14 cellular contexts compared by ENCODE assay signal in genomic region chr21:35043549-35043948, GRCh38. TPM values are rescaled to one million over a fixed set of nuclear protein-coding genes. Genes with fewer than 3 reads are reported as not detected.
DNase-seq lines count a peak whose midpoint lies in the region; ATAC-seq and TF ChIP-seq lines count a peak whose summit lies in the region.
"Had no signal": no experiment of that assay in that cellular context is flagged by ENCODE, and none has a peak within 500 bp of the region (broad histone marks: within the 10 kb centered on the region; RNA-seq: fewer than 3 reads in every experiment).

No MANE protein-coding gene starts in this region.

- peaks cover 7% of the 10 kb centered on the region for H3K36me3 ChIP-seq in CD4-positive, CD25-positive, alpha-beta regulatory T cell (ENCODE audit: control insufficient read depth, insufficient read depth, low read length)
- no peaks in the 10 kb centered on the region for H3K36me3 ChIP-seq in SK-N-SH (replicated peaks in 1 of 2; ENCODE audit: control insufficient read depth in 1 of 2, insufficient read depth in 2 of 2, low read length in 1 of 2)
- H3K36me3 ChIP-seq: upper lobe of left lung had no signal

- POLR2A ChIA-PET in activated CD4-positive, alpha-beta memory T cell treated with anti-CD3 and anti-CD28 coated beads for 36 hours (lab: Charles Lee): interaction anchor here (0.8 to 11.5 kb wide), 12 partner anchors 17 to 179 kb away, joined by 3 to 267 read pairs (median 6); no protein-coding TSS in a partner anchor
- POLR2A ChIA-PET in SK-N-SH (lab: Yijun Ruan, JAX): no interaction called here

- H3K27me3 Mint-ChIP-seq in CD4-positive, CD25-positive, alpha-beta regulatory T cell: peaks cover 17% of the 10 kb centered on the region
- H3K27me3 Mint-ChIP-seq in activated CD4-positive, alpha-beta memory T cell treated with anti-CD3 and anti-CD28 coated beads for 36 hours: no peaks in the 10 kb centered on the region
- peaks cover 19 to 43% (median 41%) of the 10 kb centered on the region in 3 donors for H3K27me3 Mint-ChIP-seq in immature natural killer cell (ENCODE audit: low read depth in 3 of 3)

- H3K4me1 ChIP-seq in CD4-positive, CD25-positive, alpha-beta regulatory T cell (ENCODE audit: control insufficient read depth, insufficient read depth, low read length, poor library complexity, severe bottlenecking): peaks cover 95% of the 10 kb centered on the region
- H3K4me1 ChIP-seq in SK-N-SH (ENCODE audit: control insufficient read depth in 1 of 2, insufficient read depth in 2 of 2, low read depth in 1 of 2, low read length in 1 of 2): peaks cover 16 to 19% of the 10 kb centered on the region in 2 experiments

- H3K4me1 Mint-ChIP-seq in CD4-positive, CD25-positive, alpha-beta regulatory T cell: peaks cover 30 to 93% (median 62%) of the 10 kb centered on the region in 4 donors
- H3K4me1 Mint-ChIP-seq in activated CD4-positive, alpha-beta memory T cell treated with anti-CD3 and anti-CD28 coated beads for 36 hours (ENCODE audit: low read depth): peaks cover 97% of the 10 kb centered on the region
- peaks cover 90 to 96% of the 10 kb centered on the region in 2 donors for H3K4me1 Mint-ChIP-seq in immature natural killer cell

- peaks cover 40% of the 10 kb centered on the region for H3K36me3 Mint-ChIP-seq in CD4-positive, CD25-positive, alpha-beta regulatory T cell
- peaks cover 12% of the 10 kb centered on the region for H3K36me3 Mint-ChIP-seq in activated CD4-positive, alpha-beta memory T cell treated with anti-CD3 and anti-CD28 coated beads for 36 hours
- peaks cover 6 to 12% (median 10%) of the 10 kb centered on the region in 3 donors for H3K36me3 Mint-ChIP-seq in immature natural killer cell

- H3K27ac ChIP-seq in CD4-positive, CD25-positive, alpha-beta regulatory T cell (ENCODE audit: insufficient read depth, low read length, poor library complexity, severe bottlenecking): peak overlapping the region; percentile 92
- no peak overlapping the region for H3K27ac ChIP-seq in SK-N-SH (ENCODE audit: low read depth in 2 of 2, low read length in 1 of 2)

- peak in 2 of 3 donors; percentile 56 to 84 for DNase-seq in CD4-positive, CD25-positive, alpha-beta regulatory T cell
- DNase-seq in GM20000 (ENCODE audit: low spot score) (peak; percentile 36), immature natural killer cell (no peak), NCI-H1436 (lab: John Stamatoyannopoulos, UW) (no peak), erythroblast (lab: John Stamatoyannopoulos, UW) (no peak), SK-N-SH (no peak)
- DNase-seq in activated CD4-positive, alpha-beta memory T cell treated with anti-CD3 and anti-CD28 coated beads for 36 hours: peak; percentile 50
- DNase-seq in stimulated activated CD4-positive, alpha-beta T cell treated with anti-CD3 and anti-CD28 coated beads, Interleukin-2, amount 100 ng/mL, for 24 hours: no peak
- DNase-seq: cerebellar nuclear complex; IMR-90; NCI-H526; stimulated activated CD8-positive, alpha-beta memory T cell treated with anti-CD3 and anti-CD28 coated beads, Interleukin-4, amount 100 ng/mL, for 48 hours; upper lobe of left lung had no signal

- H3K9ac ChIP-seq in SK-N-SH: no peak overlapping the region

- no peaks in the 10 kb centered on the region for H3K27me3 ChIP-seq in CD4-positive, CD25-positive, alpha-beta regulatory T cell (ENCODE audit: control insufficient read depth, insufficient read depth, low read length)
- H3K27me3 ChIP-seq in SK-N-SH (ENCODE audit: insufficient read depth): no peaks in the 10 kb centered on the region
- H3K27me3 ChIP-seq: upper lobe of left lung had no signal

- H3F3A ChIP-seq in SK-N-SH (replicated peaks; ENCODE audit: insufficient read depth): peaks cover 23% of the 10 kb centered on the region

- TF ChIP-seq EP300 in SK-N-SH (IDR thresholded peaks at IDR 0.05; ENCODE audit: borderline replicate concordance in 1 of 2, low read depth in 1 of 2, low read length in 1 of 2): no peak

- no peak overlapping the region for H2AFZ ChIP-seq in SK-N-SH (ENCODE audit: low read depth)

- H3K4me3 Mint-ChIP-seq in CD4-positive, CD25-positive, alpha-beta regulatory T cell: peak overlapping the region; percentile 92 to 99 (median 98)
- peak overlapping the region; percentile 75 for H3K4me3 Mint-ChIP-seq in activated CD4-positive, alpha-beta memory T cell treated with anti-CD3 and anti-CD28 coated beads for 36 hours
- peak overlapping the region; percentile 92 to 99 (median 96) for H3K4me3 Mint-ChIP-seq in immature natural killer cell

- intact Hi-C loops in activated CD4-positive, alpha-beta memory T cell treated with anti-CD3 and anti-CD28 coated beads for 36 hours (cut with micrococcal nuclease): loop anchor here (2.0 to 10.0 kb wide), 2 partner anchors 97 to 299 kb away; no protein-coding TSS in a partner anchor

- H3K4me3 ChIP-seq in CD4-positive, CD25-positive, alpha-beta regulatory T cell (ENCODE audit: low read depth, low read length): peak overlapping the region; percentile 100
- no peak overlapping the region for H3K4me3 ChIP-seq in SK-N-SH (ENCODE audit: low read depth in 2 of 2, low read length in 1 of 2)
- H3K4me3 ChIP-seq: upper lobe of left lung had no signal

- no peak for TF ChIP-seq POLR2A in erythroblast (IDR thresholded peaks at IDR 0.05; ENCODE audit: low read length)

- peaks cover 0 to 5% (median 0%) of the 10 kb centered on the region in 7 donors for H3K9me3 Mint-ChIP-seq in CD4-positive, CD25-positive, alpha-beta regulatory T cell
- no peaks in the 10 kb centered on the region for H3K9me3 Mint-ChIP-seq in activated CD4-positive, alpha-beta memory T cell treated with anti-CD3 and anti-CD28 coated beads for 36 hours
- H3K9me3 Mint-ChIP-seq in immature natural killer cell: peaks cover 0 to 6% (median 1%) of the 10 kb centered on the region in 6 donors

- TF ChIP-seq CTCF in GM20000 (IDR thresholded peaks at IDR 0.05; ENCODE audit: extremely low read depth, missing control alignments) (no peak), SK-N-SH (IDR thresholded peaks at IDR 0.05) (no peak)

- peak overlapping the region; percentile 95 to 100 (median 96) for H3K27ac Mint-ChIP-seq in CD4-positive, CD25-positive, alpha-beta regulatory T cell
- peak overlapping the region; percentile 99 for H3K27ac Mint-ChIP-seq in activated CD4-positive, alpha-beta memory T cell treated with anti-CD3 and anti-CD28 coated beads for 36 hours
- H3K27ac Mint-ChIP-seq in immature natural killer cell: peak overlapping the region; percentile 95 to 100 (median 99)
- H3K27ac Mint-ChIP-seq: progenitor cell of endocrine pancreas had no signal

- H3K9me2 ChIP-seq in SK-N-SH: no peaks in the 10 kb centered on the region

- no peaks in the 10 kb centered on the region for H4K20me1 ChIP-seq in SK-N-SH (ENCODE audit: insufficient read depth)

- no peaks in the 10 kb centered on the region for H3K9me3 ChIP-seq in CD4-positive, CD25-positive, alpha-beta regulatory T cell (ENCODE audit: control insufficient read depth in 2 of 2, low read length in 2 of 2)
- no peaks in the 10 kb centered on the region for H3K9me3 ChIP-seq in SK-N-SH
- H3K9me3 ChIP-seq: upper lobe of left lung had no signal

- H3K4me2 ChIP-seq in SK-N-SH: no peak overlapping the region

- peaks cover 29% of the 10 kb centered on the region; the same call in 1 of the 2 replicates for H3K79me2 ChIP-seq in SK-N-SH (ENCODE audit: insufficient read depth)

- TF ChIP-seq RAD21 in SK-N-SH (IDR thresholded peaks at IDR 0.05; ENCODE audit: low read length): no peak

- CTCF ChIA-PET in activated CD4-positive, alpha-beta memory T cell treated with anti-CD3 and anti-CD28 coated beads for 36 hours (lab: Charles Lee): interaction anchor here (0.8 to 11.9 kb wide), 8 partner anchors 9 to 357 kb away, joined by 3 to 120 read pairs (median 4); no protein-coding TSS in a partner anchor
- CTCF ChIA-PET in SK-N-SH (lab: Yijun Ruan, JAX): no interaction called here

- peak; percentile 28 to 36 for ATAC-seq in CD4-positive, CD25-positive, alpha-beta regulatory T cell (ENCODE audit: low read depth in 2 of 2)

TF ChIP-seq in SK-N-SH, 30 proteins besides CTCF, POLR2A, EP300 and RAD21:
- TF ChIP-seq ZBTB33 (IDR thresholded peaks at IDR 0.05; ENCODE audit: borderline replicate concordance, low read depth) (no peak), USF1 (IDR thresholded peaks at IDR 0.05; ENCODE audit: borderline replicate concordance, low read depth) (no peak)
TF ChIP-seq in SK-N-SH: peak in this region for 0.

RNA-seq across cellular contexts. Expression of gene RUNX1, which starts 5.6 kb away (rescaled TPM):
- 133 TPM for total RNA-seq in CD4-positive, CD25-positive, alpha-beta regulatory T cell
- polyA plus RNA-seq in CD4-positive, CD25-positive, alpha-beta regulatory T cell: 10 to 100 TPM; 14.2 to 22.7 (median 21.0) TPM
- 10 to 100 TPM; 50.6 to 55.8 TPM for total RNA-seq in activated CD4-positive, alpha-beta memory T cell treated with anti-CD3 and anti-CD28 coated beads for 36 hours
- 10 to 100 TPM in 2 of 3 donors, 1 to 10 TPM in 1; 6.2 to 25.2 (median 10.6) TPM for polyA plus RNA-seq in immature natural killer cell
- 9.9 and 17.1 TPM in 2 replicates for polyA plus RNA-seq in SK-N-SH (2012; rRNA removed)
- polyA plus RNA-seq in SK-N-SH (2012; cell fraction: cytosol; rRNA removed): 12.9 and 16.2 TPM in 2 replicates
- 33.4 and 39.7 TPM in 2 replicates for polyA plus RNA-seq in SK-N-SH (2012; cell fraction: nucleus; rRNA removed)

Comparison
In these comparisons a context has a peak if more than half of its experiments do, and no peak if none do; other contexts are left out.
1. DNase-seq: peak in CD4-positive, CD25-positive, alpha-beta regulatory T cell (2 of 3), GM20000 (single experiment) and activated CD4-positive, alpha-beta memory T cell treated with anti-CD3 and anti-CD28 coated beads for 36 hours (single experiment); none in immature natural killer cell (0 of 3), NCI-H1436 (single experiment), erythroblast (0 of 2), stimulated activated CD4-positive, alpha-beta T cell treated with anti-CD3 and anti-CD28 coated beads, Interleukin-2, amount 100 ng/mL, for 24 hours (0 of 2) and SK-N-SH (single experiment).
2. Peak in every context shown above with its lines, with median percentiles within 50 percentile points of each other: H3K27ac Mint-ChIP-seq and H3K4me3 Mint-ChIP-seq.